ENCODE assay signal across 9 cellular contexts in the genomic region with DNA sequence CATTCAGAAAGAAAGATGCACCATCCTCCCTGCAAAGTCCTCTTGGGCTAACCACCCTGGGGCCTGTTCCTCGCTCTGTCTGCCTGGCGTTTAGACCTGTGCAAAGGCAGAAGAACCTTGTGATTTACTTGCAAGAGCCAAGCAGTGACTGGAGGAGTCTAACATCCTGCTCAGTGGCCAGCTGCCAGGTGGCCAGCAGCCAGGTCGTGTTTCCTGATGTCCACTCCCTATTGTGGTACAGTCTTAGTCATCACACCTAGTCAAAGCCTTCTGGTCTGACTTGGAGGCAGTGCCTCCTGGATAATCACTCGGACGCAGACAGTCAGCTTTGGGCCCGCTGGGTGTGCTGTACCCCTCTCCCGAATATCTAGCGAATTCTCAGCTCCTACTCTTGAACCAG.
DNase-seq lines count a peak whose midpoint lies in the region; ATAC-seq and TF ChIP-seq lines count a peak whose summit lies in the region.
"Had no signal": no experiment of that assay in that cellular context is flagged by ENCODE, and none has a peak within 500 bp of the region (broad histone marks: within the 10 kb centered on the region; RNA-seq: fewer than 3 reads in every experiment).

No MANE protein-coding gene starts in this region.

- no peaks in the 10 kb centered on the region for H4K20me1 ChIP-seq in fibroblast of lung (ENCODE audit: control insufficient read depth, extremely low read depth, insufficient read depth, low read length)

- no peaks in the 10 kb centered on the region for H3K4me1 ChIP-seq in fibroblast of lung (ENCODE audit: control insufficient read depth, extremely low read depth, insufficient read depth, low read length)
- peaks cover 32% of the 10 kb centered on the region for H3K4me1 ChIP-seq in psoas muscle
- H3K4me1 ChIP-seq in neuronal stem cell (ENCODE audit: control insufficient read depth in 2 of 2, insufficient read depth in 1 of 2, low read depth in 1 of 2, low read length in 2 of 2) = peaks cover 2 to 3% of the 10 kb centered on the region in 2 donors

- peak in 3 of 4 donors; percentile 18 to 50 (median 20) for ATAC-seq in psoas muscle

- DNase-seq in G401 (ENCODE audit: low spot score) (peak; percentile 69), RKO (ENCODE audit: low spot score) (peak; percentile 51), fibroblast of lung (ENCODE audit: low read depth in 2 of 2) (peak; percentile 65 to 96), psoas muscle (peak; percentile 70 to 80), dedifferentiated amniotic fluid mesenchymal stem cell (ENCODE audit: extremely low spot score) (no peak), NCI-H510A (lab: John Stamatoyannopoulos, UW) (no peak), neuronal stem cell (ENCODE audit: low spot score) (no peak)
- no peak for DNase-seq in activated T-cell treated with anti-CD3 and anti-CD28 coated beads, Interleukin-2, amount 50 U/mL, for 48 hours

- H4K91ac ChIP-seq in neuronal stem cell (ENCODE audit: low read depth, low read length, poor library complexity) = no peak overlapping the region

- no peak overlapping the region for H2BK12ac ChIP-seq in neuronal stem cell (ENCODE audit: low read length)

- intact Hi-C loops in psoas muscle (cut with DNase I) = loop anchor here (10.0 kb wide), 2 partner anchors 323 to 423 kb away; no protein-coding TSS in a partner anchor

- no peak overlapping the region for H2BK5ac ChIP-seq in neuronal stem cell (ENCODE audit: low read length)

- H4K8ac ChIP-seq in neuronal stem cell (ENCODE audit: low read depth, low read length) = no peak overlapping the region

- no peak overlapping the region for H3K4ac ChIP-seq in neuronal stem cell (ENCODE audit: low read length)

- H3K4me3 ChIP-seq in fibroblast of lung (replicated peaks in 1 of 4; ENCODE audit: control extremely low read depth in 1 of 4, insufficient read depth in 1 of 4, low read depth in 3 of 4, low read length in 4 of 4) (no peak overlapping the region), psoas muscle (no peak overlapping the region), neuronal stem cell (ENCODE audit: low read length in 2 of 2) (no peak overlapping the region)
- H3K4me3 ChIP-seq: thoracic aorta had no signal

- H3K79me1 ChIP-seq in neuronal stem cell (ENCODE audit: low read depth, low read length) = no peaks in the 10 kb centered on the region

- H3K79me2 ChIP-seq in fibroblast of lung (ENCODE audit: control insufficient read depth, insufficient read depth, low read length) = no peaks in the 10 kb centered on the region

- H3K9ac ChIP-seq in fibroblast of lung (ENCODE audit: insufficient read depth, low read length) = no peak overlapping the region
- H3K9ac ChIP-seq in neuronal stem cell (ENCODE audit: low read depth, low read length, poor library complexity) = no peak overlapping the region

- H3K14ac ChIP-seq in neuronal stem cell (ENCODE audit: low read length) = no peak overlapping the region

- H2AFZ ChIP-seq in fibroblast of lung (ENCODE audit: low read length) = no peak overlapping the region
- H2AFZ ChIP-seq in neuronal stem cell (ENCODE audit: low read length) = no peak overlapping the region

- H3K27ac ChIP-seq in fibroblast of lung (ENCODE audit: insufficient read depth, low read length) (no peak overlapping the region), psoas muscle (no peak overlapping the region), neuronal stem cell (replicated peaks; ENCODE audit: low read length) (no peak overlapping the region)
- H3K27ac ChIP-seq: thoracic aorta had no signal

- H3K36me3 ChIP-seq in fibroblast of lung (ENCODE audit: control insufficient read depth, insufficient read depth, low read length) (no peaks in the 10 kb centered on the region), psoas muscle (ENCODE audit: insufficient read depth in 1 of 2, low read depth in 1 of 2) (no peaks in the 10 kb centered on the region), neuronal stem cell (replicated peaks in 1 of 2; ENCODE audit: control insufficient read depth in 2 of 2, insufficient read depth in 2 of 2, low read length in 2 of 2) (no peaks in the 10 kb centered on the region)
- H3K36me3 ChIP-seq: thoracic aorta had no signal

- H3K4me2 ChIP-seq in fibroblast of lung (ENCODE audit: extremely low read depth, insufficient read depth, low read length) = no peak overlapping the region
- H3K4me2 ChIP-seq in neuronal stem cell (ENCODE audit: insufficient read depth, low read length, poor library complexity, severe bottlenecking) = no peak overlapping the region

- H2BK15ac ChIP-seq in neuronal stem cell (ENCODE audit: low read length) = no peak overlapping the region

- H3K27me3 ChIP-seq in fibroblast of lung (ENCODE audit: control insufficient read depth, insufficient read depth, low read length) (no peaks in the 10 kb centered on the region), psoas muscle (ENCODE audit: insufficient read depth in 3 of 3, low read length in 2 of 3) (no peaks in the 10 kb centered on the region), neuronal stem cell (ENCODE audit: control insufficient read depth in 3 of 3, insufficient read depth in 3 of 3, low read depth in 1 of 3, low read length in 3 of 3) (peaks cover 0 to 2% (median 0%) of the 10 kb centered on the region in 3 experiments)

- WGBS in psoas muscle, 3 donors = 62 to 73% (median 64%) methylated on average over 8 of the region's 8 CpGs
- no CpG with 5 or more reads among the region's 8 CpGs for WGBS in neuronal stem cell (ENCODE audit: extremely low coverage in 2 of 2, insufficient read length in 2 of 2, insufficient replicate concordance in 1 of 2), 2 donors

- in situ Hi-C loops in G401 (cut with HindIII; ENCODE audit: low sequenced_read_pairs) = no loop called here

- H3K18ac ChIP-seq in neuronal stem cell (ENCODE audit: low read length) = no peak overlapping the region

- TF ChIP-seq CTCF in fibroblast of lung (conservative IDR thresholded peaks at IDR 0.05 in 1 of 2, IDR thresholded peaks at IDR 0.05 in 1 of 2; ENCODE audit: low read depth in 1 of 2, low read length in 2 of 2) (no peak), psoas muscle (IDR thresholded peaks at IDR 0.05) (no peak)

- no peak overlapping the region for H2AK5ac ChIP-seq in neuronal stem cell (ENCODE audit: low read depth, low read length)

- H3K9me3 ChIP-seq in fibroblast of lung (ENCODE audit: control insufficient read depth, insufficient read depth, low read depth, low read length) (no peaks in the 10 kb centered on the region), psoas muscle (no peaks in the 10 kb centered on the region), neuronal stem cell (replicated peaks in 1 of 2; ENCODE audit: control insufficient read depth in 2 of 2, insufficient read depth in 1 of 2, low read depth in 1 of 2, low read length in 2 of 2) (no peaks in the 10 kb centered on the region)
- H3K9me3 ChIP-seq: thoracic aorta had no signal

- H3K23ac ChIP-seq in neuronal stem cell (ENCODE audit: low read depth, low read length, poor library complexity) = no peak overlapping the region

- no peak overlapping the region for H2BK120ac ChIP-seq in neuronal stem cell (ENCODE audit: low read depth, low read length)

Comparison
In these comparisons a context has a peak if more than half of its experiments do, and no peak if none do; other contexts are left out.
1. DNase-seq: peak in G401 (single experiment), RKO (single experiment), fibroblast of lung (2 of 2) and psoas muscle (2 of 2); none in activated T-cell treated with anti-CD3 and anti-CD28 coated beads, Interleukin-2, amount 50 U/mL, for 48 hours (0 of 2), dedifferentiated amniotic fluid mesenchymal stem cell (single experiment), NCI-H510A (single experiment) and neuronal stem cell (single experiment).